ENCODE assay signal across 14 cellular contexts in genomic region chr1:228927947-228928898, GRCh38.
A peak's percentile ranks its signal among the peaks of the same experiment; 100 is the strongest.
DNase-seq lines count a peak whose midpoint lies in the region; ATAC-seq and TF ChIP-seq lines count a peak whose summit lies in the region.
"Had no signal": no experiment of that assay in that cellular context is flagged by ENCODE, and none has a peak within 500 bp of the region (broad histone marks: within the 10 kb centered on the region; RNA-seq: fewer than 3 reads in every experiment).

No MANE protein-coding gene starts in this region.

- no peak overlapping the region for H3K4ac ChIP-seq in mesendoderm (ENCODE audit: low read depth, low read length)

- in situ Hi-C loops in transverse colon (cut with MboI; ENCODE audit: low pct_ligation_motif_present in 1 of 4, low pct_unique_long_range_greater_than_20kb in 1 of 4, low sequenced_read_pairs in 3 of 4): no loop called here

- H3K56ac ChIP-seq in mesendoderm (ENCODE audit: low read length): no peak overlapping the region

- H3K4me3 ChIP-seq in HEK293 (ENCODE audit: low read depth, low read length): no peak overlapping the region
- H3K4me3 ChIP-seq in mesendoderm (ENCODE audit: low read length): no peak overlapping the region
- H3K4me3 ChIP-seq in prostate gland: no peak overlapping the region
- H3K4me3 ChIP-seq in transverse colon: no peak overlapping the region
- H3K4me3 ChIP-seq: BLaER1, left ventricle myocardium inferior, PC-9 had no signal

- no peak overlapping the region for H3K4me3 Mint-ChIP-seq in activated CD8-positive, alpha-beta T cell treated with anti-CD3 and anti-CD28 coated beads for 36 hours

- no peaks in the 10 kb centered on the region for H3K9me3 ChIP-seq in HEK293 (ENCODE audit: control insufficient read depth, insufficient read depth, low read depth, low read length)
- H3K9me3 ChIP-seq in prostate gland: no peaks in the 10 kb centered on the region
- no peaks in the 10 kb centered on the region for H3K9me3 ChIP-seq in transverse colon

- H3K4me2 ChIP-seq in mesendoderm (ENCODE audit: low read length): no peak overlapping the region
- H3K4me2 ChIP-seq: BLaER1, PC-9 had no signal

- H3K18ac ChIP-seq in mesendoderm (ENCODE audit: low read length): no peak overlapping the region

- TF ChIP-seq CTCF in HEK293 (tag by site-specific recombination; IDR thresholded peaks at IDR 0.05) (no peak), prostate gland (IDR thresholded peaks at IDR 0.05) (no peak), transverse colon (IDR thresholded peaks at IDR 0.05) (no peak)
- TF ChIP-seq CTCF in activated CD8-positive, alpha-beta T cell treated with anti-CD3 and anti-CD28 coated beads for 36 hours (IDR thresholded peaks at IDR 0.05): no peak

- TF ChIP-seq POLR2A in prostate gland (IDR thresholded peaks at IDR 0.05) (no peak), transverse colon (IDR thresholded peaks at IDR 0.05) (no peak)

- TF ChIP-seq EP300 in transverse colon (IDR thresholded peaks at IDR 0.05; ENCODE audit: low read depth): no peak

- peak; percentile 73 for ATAC-seq in GM18870 (IDR thresholded peaks at IDR 0.05; ENCODE audit: unreplicated experiment)
- ATAC-seq in activated CD8-positive, alpha-beta T cell treated with anti-CD3 and anti-CD28 coated beads for 36 hours: peak; percentile 64
- ATAC-seq: SK-N-SH treated with all-trans-retinoic acid at 6 μM for 48 hours had no signal

- no peaks in the 10 kb centered on the region for H3K79me2 ChIP-seq in mesendoderm (ENCODE audit: control insufficient read depth, insufficient read depth, low read length)

- no peak overlapping the region for H4K5ac ChIP-seq in mesendoderm (ENCODE audit: low read length)

- no peaks in the 10 kb centered on the region for H3K4me1 ChIP-seq in HEK293 (ENCODE audit: control insufficient read depth, insufficient read depth, low read length)
- H3K4me1 ChIP-seq in mesendoderm (ENCODE audit: control insufficient read depth, low read depth, low read length): peaks cover 1% of the 10 kb centered on the region
- H3K4me1 ChIP-seq in prostate gland (replicated peaks): no peaks in the 10 kb centered on the region
- H3K4me1 ChIP-seq in transverse colon: peaks cover 0 to 19% (median 4%) of the 10 kb centered on the region in 4 donors
- H3K4me1 ChIP-seq: BLaER1 had no signal

- DNase-seq in activated CD8-positive, alpha-beta T cell treated with anti-CD3 and anti-CD28 coated beads for 36 hours: peak; percentile 10
- DNase-seq in mesendoderm (peak; percentile 60), NCI-H1694 treated with DMSO at 0.1 percent for 48 hours (lab: John Stamatoyannopoulos, UW) (no peak), prostate gland (ENCODE audit: low spot score) (no peak), transverse colon (no peak)
- DNase-seq: DMS53, left ventricle myocardium inferior, NCI-H1105, NCI-H446, PC-9 had no signal

- H2BK15ac ChIP-seq in mesendoderm (replicated peaks; ENCODE audit: low read depth): no peak overlapping the region

- no peaks in the 10 kb centered on the region for H3K36me3 Mint-ChIP-seq in activated CD8-positive, alpha-beta T cell treated with anti-CD3 and anti-CD28 coated beads for 36 hours (ENCODE audit: low read depth)

- H3K27me3 ChIP-seq in mesendoderm (ENCODE audit: insufficient read depth, low read length, poor library complexity) (no peaks in the 10 kb centered on the region), prostate gland (replicated peaks; ENCODE audit: insufficient read depth) (no peaks in the 10 kb centered on the region), transverse colon (no peaks in the 10 kb centered on the region)
- H3K27me3 ChIP-seq: BLaER1 had no signal

- CTCF ChIA-PET in HEK293 (lab: Yijun Ruan, JAX): no interaction called here
- CTCF ChIA-PET in activated CD8-positive, alpha-beta T cell treated with anti-CD3 and anti-CD28 coated beads for 36 hours (lab: Charles Lee): no interaction called here

- H3K79me1 ChIP-seq in mesendoderm (ENCODE audit: low read length): no peaks in the 10 kb centered on the region

- no peak overlapping the region for H3K27ac Mint-ChIP-seq in activated CD8-positive, alpha-beta T cell treated with anti-CD3 and anti-CD28 coated beads for 36 hours

- H2BK5ac ChIP-seq in mesendoderm (ENCODE audit: low read length): no peak overlapping the region

- no CpG with 5 or more reads among the region's 12 CpGs for WGBS in mesendoderm (ENCODE audit: extremely low coverage, insufficient coverage, low lambda C conversion rate)
- WGBS in prostate gland: 84% methylated on average over 12 of the region's 12 CpGs
- WGBS in transverse colon (ENCODE audit: low coverage in 1 of 2), 2 donors: 80 to 81% methylated on average over 8 to 12 of the region's 12 CpGs

- H2BK120ac ChIP-seq in mesendoderm (ENCODE audit: low read depth, low read length): no peak overlapping the region

- peaks cover 6% of the 10 kb centered on the region for H3K9me3 Mint-ChIP-seq in activated CD8-positive, alpha-beta T cell treated with anti-CD3 and anti-CD28 coated beads for 36 hours

- H3K27ac ChIP-seq in HEK293 (ENCODE audit: extremely low read depth, low read depth, low read length) (no peak overlapping the region), mesendoderm (ENCODE audit: low read depth, low read length) (no peak overlapping the region), prostate gland (no peak overlapping the region), transverse colon (no peak overlapping the region)
- H3K27ac ChIP-seq: BLaER1, left ventricle myocardium inferior, PC-9 had no signal

- intact Hi-C loops in activated CD8-positive, alpha-beta T cell treated with anti-CD3 and anti-CD28 coated beads for 36 hours (cut with micrococcal nuclease): no loop called here
- intact Hi-C loops in prostate gland (cut with DNase I): no loop called here
- intact Hi-C loops in transverse colon (cut with DNase I; ENCODE audit: low total_unique reads): no loop called here

- H3K36me3 ChIP-seq in HEK293 (ENCODE audit: control insufficient read depth in 2 of 2, insufficient read depth in 1 of 2, low read length in 2 of 2) (no peaks in the 10 kb centered on the region), mesendoderm (ENCODE audit: control insufficient read depth, insufficient read depth, low read length) (no peaks in the 10 kb centered on the region), prostate gland (no peaks in the 10 kb centered on the region), transverse colon (no peaks in the 10 kb centered on the region)
- H3K36me3 ChIP-seq: BLaER1, left ventricle myocardium inferior had no signal

- H2AK5ac ChIP-seq in mesendoderm (ENCODE audit: low read length): no peak overlapping the region

- no peaks in the 10 kb centered on the region for H3K27me3 Mint-ChIP-seq in activated CD8-positive, alpha-beta T cell treated with anti-CD3 and anti-CD28 coated beads for 36 hours

- POLR2A ChIA-PET in HEK293 (lab: Yijun Ruan, JAX): no interaction called here
- POLR2A ChIA-PET in activated CD8-positive, alpha-beta T cell treated with anti-CD3 and anti-CD28 coated beads for 36 hours (lab: Charles Lee): interaction anchor here (1.1 kb wide), 1 partner anchor 95 kb away, joined by 3 read pairs; no protein-coding TSS in a partner anchor

- H3K4me1 Mint-ChIP-seq in activated CD8-positive, alpha-beta T cell treated with anti-CD3 and anti-CD28 coated beads for 36 hours (ENCODE audit: low read depth): peaks cover 7% of the 10 kb centered on the region

- H3K23ac ChIP-seq in mesendoderm (ENCODE audit: low read length): no peak overlapping the region

- no peak overlapping the region for H4K8ac ChIP-seq in mesendoderm (ENCODE audit: low read depth, low read length)

- H3K9ac ChIP-seq in mesendoderm (ENCODE audit: low read length): no peak overlapping the region
- H3K9ac ChIP-seq: BLaER1 had no signal

TF ChIP-seq in HEK293, 187 proteins besides CTCF, POLR2A, EP300 and RAD21:
- TF ChIP-seq ZNF18 (tag by site-specific recombination; IDR thresholded peaks at IDR 0.05) (no peak), ZNF639 (tag by site-specific recombination; IDR thresholded peaks at IDR 0.05) (no peak), ZNF449 (tag by site-specific recombination; IDR thresholded peaks at IDR 0.05) (peak; percentile 48)

Comparison
In these comparisons a context has a peak if more than half of its experiments do, and no peak if none do; other contexts are left out.
1. DNase-seq: peak in activated CD8-positive, alpha-beta T cell treated with anti-CD3 and anti-CD28 coated beads for 36 hours (single experiment) and mesendoderm (single experiment); none in NCI-H1694 treated with DMSO at 0.1 percent for 48 hours (single experiment), prostate gland (single experiment) and transverse colon (single experiment).